Comparison of ENCODE assay signal across 11 cellular contexts in the genomic region with DNA sequence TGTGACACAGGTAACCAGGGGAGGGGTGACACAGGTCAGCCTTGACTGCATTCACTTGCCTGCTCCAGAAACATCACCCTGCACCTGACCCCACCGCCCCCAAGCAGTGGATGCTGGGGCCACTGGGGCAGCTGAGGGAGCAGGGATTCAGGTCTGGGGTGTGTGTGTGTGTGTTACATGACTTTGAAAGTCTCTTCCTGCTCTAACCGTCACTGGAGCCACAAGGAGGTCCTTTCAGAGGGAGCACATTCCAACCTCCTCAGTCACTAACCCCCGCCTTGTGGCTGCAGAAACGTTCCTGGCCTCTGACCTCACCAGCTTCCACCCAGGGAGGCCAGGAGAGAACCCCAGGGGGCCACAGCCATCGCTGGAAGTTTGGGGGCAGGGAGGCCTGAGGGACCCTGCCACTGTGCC. TPM values are rescaled to one million over a fixed set of nuclear protein-coding genes. Genes with fewer than 3 reads are reported as not detected.
DNase-seq lines count a peak whose midpoint lies in the region; ATAC-seq, FAIRE-seq and TF ChIP-seq lines count a peak whose summit lies in the region.
"Had no signal": no experiment of that assay in that cellular context is flagged by ENCODE, and none has a peak within 500 bp of the region (broad histone marks: within the 10 kb centered on the region; RNA-seq: fewer than 3 reads in every experiment).

No MANE protein-coding gene starts in this region.

- ATAC-seq in IMR-90 (ENCODE audit: low read depth) (peak; percentile 53), HG02870 (IDR thresholded peaks at IDR 0.05; ENCODE audit: unreplicated experiment) (no peak)
- ATAC-seq: activated T-cell treated with anti-CD3 and anti-CD28 coated beads, Interleukin-2, amount 50 U/mL, for 4 hours had no signal

- intact Hi-C loops in IMR-90 (cut with micrococcal nuclease) (loop anchor here (1.0 kb wide), 1 partner anchor 8 kb away; no protein-coding TSS in a partner anchor), posterior vena cava (cut with DNase I) (no loop called here)
- intact Hi-C loops in activated T-helper 1 cell treated with anti-CD3 and anti-CD28 coated beads, Interleukin-12 subunit alpha, Interleukin-12 subunit beta, Interleukin-2, Interleukin-4 antibody, amounts not matched to agents 30 ng/mL and 10 ng/mL and 1 ng/mL, durations not matched to agents 14 hours and 24 hours and 36 hours (cut with micrococcal nuclease), result no loop called here

- in situ Hi-C loops in IMR-90 (cut with MboI; ENCODE audit: low sequenced_read_pairs), result no loop called here

- H2AK5ac ChIP-seq in IMR-90 (ENCODE audit: low read depth, low read length), result peak overlapping the region; percentile 100

- peak overlapping the region; percentile 97 for H3K56ac ChIP-seq in IMR-90 (ENCODE audit: extremely low read depth, insufficient read depth, low read length)

- H2BK20ac ChIP-seq in IMR-90 (ENCODE audit: low read depth, low read length), result peak overlapping the region; percentile 99

- peak overlapping the region; percentile 98 for H3K4ac ChIP-seq in IMR-90 (ENCODE audit: low read depth, low read length)

- TF ChIP-seq RAD21 in IMR-90 (IDR thresholded peaks at IDR 0.05; ENCODE audit: low read length), result no peak

- BruUV-seq in IMR-90 (replicated peaks; lab: Mats Ljungman, UMichigan), result no TSS peak

- peak overlapping the region; percentile 83 for H2AFZ ChIP-seq in IMR-90 (replicated peaks; ENCODE audit: low read length, poor library complexity)

- peak overlapping the region; percentile 99 for H3K23ac ChIP-seq in IMR-90 (ENCODE audit: low read depth, low read length)

- no CpG with 5 or more reads among the region's 5 CpGs for WGBS in IMR-90 (ENCODE audit: extremely low coverage in 2 of 2, insufficient read length in 1 of 2), 2 experiments

- peak overlapping the region; percentile 94 for H4K5ac ChIP-seq in IMR-90 (ENCODE audit: low read depth, low read length)

- H3K36me3 Mint-ChIP-seq in activated T-helper 1 cell treated with anti-CD3 and anti-CD28 coated beads, Interleukin-12 subunit alpha, Interleukin-12 subunit beta, Interleukin-2, Interleukin-4 antibody, amounts not matched to agents 30 ng/mL and 10 ng/mL and 1 ng/mL, durations not matched to agents 14 hours and 24 hours and 36 hours (ENCODE audit: low read depth), result no peaks in the 10 kb centered on the region

- peak; percentile 70; the same call in 1 of the 2 replicates for TF ChIP-seq POLR2A in IMR-90 (IDR thresholded peaks at IDR 0.05; ENCODE audit: low read depth, low read length)
- TF ChIP-seq POLR2A in GM12891 (IDR thresholded peaks at IDR 0.05; ENCODE audit: low read depth, low read length), result no peak

- peak overlapping the region; percentile 98; the same call in 2 of the 3 replicates for H2BK15ac ChIP-seq in IMR-90 (ENCODE audit: low read depth, low read length)

- peak overlapping the region; percentile 99 for H4K91ac ChIP-seq in IMR-90 (ENCODE audit: insufficient read depth, low read depth, low read length)

- peak; percentile 91 for DNase-seq in IMR-90
- peak; percentile 74 for DNase-seq in iris pigment epithelial cell (ENCODE audit: low read depth)
- no peak for DNase-seq in GM12891 (ENCODE audit: insufficient read length, low spot score)
- no peak for DNase-seq in activated T-helper 1 cell treated with anti-CD3 and anti-CD28 coated beads, Interleukin-12 subunit alpha, Interleukin-12 subunit beta, Interleukin-2, Interleukin-4 antibody, amounts not matched to agents 30 ng/mL and 10 ng/mL and 1 ng/mL, durations not matched to agents 14 hours and 24 hours and 36 hours (ENCODE audit: low spot score)
- DNase-seq in posterior vena cava (ENCODE audit: low spot score), result no peak
- DNase-seq: activated T-cell treated with anti-CD3 and anti-CD28 coated beads, Interleukin-2, amount 50 U/mL, for 4 hours; effector CD8-positive, alpha-beta T cell; NCI-H2029 had no signal

- H3K9me1 ChIP-seq in IMR-90 (ENCODE audit: insufficient read depth, low read length), result peaks cover 19% of the 10 kb centered on the region

- H3K9ac ChIP-seq in BLaER1 (0 out of 2 replicates have a peak overlapping the region, but pooled peaks have one; percentile 5), IMR-90 (ENCODE audit: low read depth, low read length) (peak overlapping the region; percentile 70; the same call in 1 of the 2 replicates)

- peaks cover 22% of the 10 kb centered on the region for H3K27me3 Mint-ChIP-seq in activated T-helper 1 cell treated with anti-CD3 and anti-CD28 coated beads, Interleukin-12 subunit alpha, Interleukin-12 subunit beta, Interleukin-2, Interleukin-4 antibody, amounts not matched to agents 30 ng/mL and 10 ng/mL and 1 ng/mL, durations not matched to agents 14 hours and 24 hours and 36 hours (ENCODE audit: insufficient read depth)

- H3K36me3 ChIP-seq in BLaER1 (no peaks in the 10 kb centered on the region), IMR-90 (ENCODE audit: control insufficient read depth, insufficient read depth, low read length) (peaks cover 3% of the 10 kb centered on the region)

- H4K8ac ChIP-seq in IMR-90 (ENCODE audit: low read depth in 2 of 2, low read length in 2 of 2), result peak overlapping the region; percentile 89 to 97

- peak overlapping the region; percentile 100 for H2BK5ac ChIP-seq in IMR-90 (ENCODE audit: low read depth, low read length, poor library complexity, severe bottlenecking)

- H3K4me3 ChIP-seq in BLaER1, result no peak overlapping the region
- no peak overlapping the region for H3K4me3 ChIP-seq in IMR-90 (ENCODE audit: insufficient read depth, low read depth, low read length)
- H3K4me3 ChIP-seq in WI38 (ENCODE audit: low read depth, low read length), result peak overlapping the region; percentile 24; the same call in 1 of the 2 replicates

- peaks cover 6% of the 10 kb centered on the region for H3K4me1 Mint-ChIP-seq in activated T-helper 1 cell treated with anti-CD3 and anti-CD28 coated beads, Interleukin-12 subunit alpha, Interleukin-12 subunit beta, Interleukin-2, Interleukin-4 antibody, amounts not matched to agents 30 ng/mL and 10 ng/mL and 1 ng/mL, durations not matched to agents 14 hours and 24 hours and 36 hours (ENCODE audit: low read depth)

- H3K4me3 Mint-ChIP-seq in activated T-helper 1 cell treated with anti-CD3 and anti-CD28 coated beads, Interleukin-12 subunit alpha, Interleukin-12 subunit beta, Interleukin-2, Interleukin-4 antibody, amounts not matched to agents 30 ng/mL and 10 ng/mL and 1 ng/mL, durations not matched to agents 14 hours and 24 hours and 36 hours, result no peak overlapping the region
- H3K4me3 Mint-ChIP-seq: activated T-cell treated with anti-CD3 and anti-CD28 coated beads, Interleukin-2, amount 50 U/mL, for 4 hours had no signal

- H3K4me2 ChIP-seq in BLaER1 (peak overlapping the region; percentile 72), IMR-90 (ENCODE audit: low read depth, low read length) (peak overlapping the region; percentile 77)

- H2BK120ac ChIP-seq in IMR-90 (ENCODE audit: low read depth, low read length), result peak overlapping the region; percentile 100

- H3K27me3 ChIP-seq in BLaER1 (peaks cover 42% of the 10 kb centered on the region), IMR-90 (ENCODE audit: control insufficient read depth, insufficient read depth, low read length) (no peaks in the 10 kb centered on the region)

- H3K27ac Mint-ChIP-seq in activated T-helper 1 cell treated with anti-CD3 and anti-CD28 coated beads, Interleukin-12 subunit alpha, Interleukin-12 subunit beta, Interleukin-2, Interleukin-4 antibody, amounts not matched to agents 30 ng/mL and 10 ng/mL and 1 ng/mL, durations not matched to agents 14 hours and 24 hours and 36 hours, result no peak overlapping the region

- dilution Hi-C loops in IMR-90 (cut with HindIII; ENCODE audit: low sequenced_read_pairs, unreplicated experiment), result no loop called here

- peak overlapping the region; percentile 95 for H3K18ac ChIP-seq in IMR-90 (ENCODE audit: low read depth, low read length)

- H3K79me1 ChIP-seq in IMR-90 (ENCODE audit: low read depth in 1 of 2, low read length in 2 of 2), result peaks cover 31 to 61% of the 10 kb centered on the region in 2 experiments

- peak overlapping the region; percentile 99 for H2AK9ac ChIP-seq in IMR-90 (replicated peaks; ENCODE audit: low read depth, low read length, poor library complexity)

- no peak for FAIRE-seq in GM12891 (lab: Jason Lieb, UNC)

- peaks cover 42% of the 10 kb centered on the region for H3K4me1 ChIP-seq in BLaER1
- peaks cover 20% of the 10 kb centered on the region for H3K4me1 ChIP-seq in IMR-90 (ENCODE audit: control insufficient read depth, insufficient read depth, low read length)

- H3K27ac ChIP-seq in BLaER1, result peak overlapping the region; percentile 43; the same call in 1 of the 2 replicates
- peak overlapping the region; percentile 97 for H3K27ac ChIP-seq in IMR-90 (ENCODE audit: insufficient read depth, low read length)

- CTCF ChIA-PET in IMR-90 (lab: Yijun Ruan, JAX), result no interaction called here

- no peaks in the 10 kb centered on the region for H3K9me3 Mint-ChIP-seq in activated T-helper 1 cell treated with anti-CD3 and anti-CD28 coated beads, Interleukin-12 subunit alpha, Interleukin-12 subunit beta, Interleukin-2, Interleukin-4 antibody, amounts not matched to agents 30 ng/mL and 10 ng/mL and 1 ng/mL, durations not matched to agents 14 hours and 24 hours and 36 hours
- H3K9me3 Mint-ChIP-seq: activated T-cell treated with anti-CD3 and anti-CD28 coated beads, Interleukin-2, amount 50 U/mL, for 4 hours had no signal

- no peak for TF ChIP-seq CTCF in IMR-90 (conservative IDR thresholded peaks at IDR 0.05; ENCODE audit: low read depth, low read length)
- no peak for TF ChIP-seq CTCF in WI38 (IDR thresholded peaks at IDR 0.05; ENCODE audit: low read depth, low read length)

- H3K9me3 ChIP-seq in BLaER1 (no peaks in the 10 kb centered on the region), IMR-90 (ENCODE audit: control insufficient read depth, insufficient read depth, low read length) (no peaks in the 10 kb centered on the region)

- POLR2A ChIA-PET in IMR-90 (lab: Charles Lee; ENCODE audit: unreplicated experiment), result interaction anchor here (0.6 to 1.3 kb wide), 2 partner anchors 9 to 16 kb away, joined by 3 to 4 read pairs; no protein-coding TSS in a partner anchor

- peak overlapping the region; percentile 98 for H3K14ac ChIP-seq in IMR-90 (replicated peaks; ENCODE audit: low read depth, low read length)

- H4K20me1 ChIP-seq in BLaER1 (no peaks in the 10 kb centered on the region), IMR-90 (ENCODE audit: insufficient read depth, low read length) (peaks cover 17% of the 10 kb centered on the region)

RNA-seq across cellular contexts. Expression of gene FOSL1, which starts 2.9 kb away (rescaled TPM):
- total RNA-seq in IMR-90 (2012; rRNA removed), result 17.2 and 26.1 TPM in 2 replicates
- polyA plus RNA-seq in IMR-90 (2012; rRNA removed), result 97.4 and 107 TPM in 2 replicates
- 49.5 and 52.7 TPM in 2 replicates for polyA plus RNA-seq in IMR-90 (2012; cell fraction: cytosol; rRNA removed)
- 81.8 and 101 TPM in 2 replicates for polyA plus RNA-seq in IMR-90 (2012; cell fraction: nucleus; rRNA removed; ENCODE audit: low replicate concordance)
- 3.7 TPM for polyA plus RNA-seq in GM12891 (2012; ENCODE audit: low read depth, missing spikeins)
- total RNA-seq in activated T-helper 1 cell treated with anti-CD3 and anti-CD28 coated beads, Interleukin-12 subunit alpha, Interleukin-12 subunit beta, Interleukin-2, Interleukin-4 antibody, amounts not matched to agents 30 ng/mL and 10 ng/mL and 1 ng/mL, durations not matched to agents 14 hours and 24 hours and 36 hours, result 31.7 and 33.5 TPM in 2 replicates
- 10 to 100 TPM in 1 of 2 donors, 1 to 10 TPM in 1; 7.4 to 38.7 TPM for total RNA-seq in posterior vena cava

RNA-seq across cellular contexts. Expression of gene CCDC85B, which starts 12.6 kb away (rescaled TPM):
- total RNA-seq in IMR-90 (2012; rRNA removed), result 17.6 and 21.9 TPM in 2 replicates
- 35.4 and 62.1 TPM in 2 replicates for polyA plus RNA-seq in IMR-90 (2012; rRNA removed)
- polyA plus RNA-seq in IMR-90 (2012; cell fraction: cytosol; rRNA removed), result 125 and 188 TPM in 2 replicates
- 18.5 and 49.8 TPM in 2 replicates for polyA plus RNA-seq in IMR-90 (2012; cell fraction: nucleus; rRNA removed; ENCODE audit: low replicate concordance)
- polyA plus RNA-seq in GM12891 (2012; ENCODE audit: low read depth, missing spikeins), result 39.0 TPM
- 66.7 and 70.8 TPM in 2 replicates for total RNA-seq in activated T-helper 1 cell treated with anti-CD3 and anti-CD28 coated beads, Interleukin-12 subunit alpha, Interleukin-12 subunit beta, Interleukin-2, Interleukin-4 antibody, amounts not matched to agents 30 ng/mL and 10 ng/mL and 1 ng/mL, durations not matched to agents 14 hours and 24 hours and 36 hours
- total RNA-seq in posterior vena cava, result 10 to 100 TPM; 31.8 to 36.7 TPM

RNA-seq across cellular contexts. Expression of gene FIBP, which starts 14.8 kb away (rescaled TPM):
- total RNA-seq in IMR-90 (2012; rRNA removed) (119 and 182 TPM in 2 replicates), posterior vena cava (10 to 100 TPM; 39.7 to 40.8 TPM)
- 141 and 163 TPM in 2 replicates for polyA plus RNA-seq in IMR-90 (2012; rRNA removed)
- polyA plus RNA-seq in IMR-90 (2012; cell fraction: cytosol; rRNA removed), result 98.5 and 183 TPM in 2 replicates
- polyA plus RNA-seq in IMR-90 (2012; cell fraction: nucleus; rRNA removed; ENCODE audit: low replicate concordance), result 96.1 and 215 TPM in 2 replicates
- polyA plus RNA-seq in GM12891 (2012; ENCODE audit: low read depth, missing spikeins), result 90.9 TPM
- total RNA-seq in activated T-helper 1 cell treated with anti-CD3 and anti-CD28 coated beads, Interleukin-12 subunit alpha, Interleukin-12 subunit beta, Interleukin-2, Interleukin-4 antibody, amounts not matched to agents 30 ng/mL and 10 ng/mL and 1 ng/mL, durations not matched to agents 14 hours and 24 hours and 36 hours, result 86.8 and 93.2 TPM in 2 replicates

RNA-seq across cellular contexts. Expression of gene C11orf68, which starts 15.8 kb away (rescaled TPM):
- total RNA-seq in IMR-90 (2012; rRNA removed) (19.4 and 20.3 TPM in 2 replicates), posterior vena cava (10 to 100 TPM; 35.7 to 36.0 TPM)
- 96.1 and 104 TPM in 2 replicates for polyA plus RNA-seq in IMR-90 (2012; rRNA removed)
- polyA plus RNA-seq in IMR-90 (2012; cell fraction: cytosol; rRNA removed), result 50.5 and 108 TPM in 2 replicates
- 35.8 and 75.8 TPM in 2 replicates for polyA plus RNA-seq in IMR-90 (2012; cell fraction: nucleus; rRNA removed; ENCODE audit: low replicate concordance)
- polyA plus RNA-seq in GM12891 (2012; ENCODE audit: low read depth, missing spikeins), result 23.1 TPM
- total RNA-seq in activated T-helper 1 cell treated with anti-CD3 and anti-CD28 coated beads, Interleukin-12 subunit alpha, Interleukin-12 subunit beta, Interleukin-2, Interleukin-4 antibody, amounts not matched to agents 30 ng/mL and 10 ng/mL and 1 ng/mL, durations not matched to agents 14 hours and 24 hours and 36 hours, result 18.5 and 21.4 TPM in 2 replicates

RNA-seq across cellular contexts. Expression of gene DRAP1, which starts 16.2 kb away (rescaled TPM):
- total RNA-seq in IMR-90 (2012; rRNA removed), result 237 and 339 TPM in 2 replicates
- 344 and 428 TPM in 2 replicates for polyA plus RNA-seq in IMR-90 (2012; rRNA removed)
- polyA plus RNA-seq in IMR-90 (2012; cell fraction: cytosol; rRNA removed), result 436 and 1,014 TPM in 2 replicates
- 331 and 343 TPM in 2 replicates for polyA plus RNA-seq in IMR-90 (2012; cell fraction: nucleus; rRNA removed; ENCODE audit: low replicate concordance)
- polyA plus RNA-seq in GM12891 (2012; ENCODE audit: low read depth, missing spikeins), result 144 TPM
- 119 and 129 TPM in 2 replicates for total RNA-seq in activated T-helper 1 cell treated with anti-CD3 and anti-CD28 coated beads, Interleukin-12 subunit alpha, Interleukin-12 subunit beta, Interleukin-2, Interleukin-4 antibody, amounts not matched to agents 30 ng/mL and 10 ng/mL and 1 ng/mL, durations not matched to agents 14 hours and 24 hours and 36 hours
- total RNA-seq in posterior vena cava, result 10 to 100 TPM; 76.0 to 92.2 TPM

Comparison
In these comparisons a context has a peak if more than half of its experiments do, and no peak if none do; other contexts are left out.
1. DNase-seq: peak in IMR-90 (single experiment) and iris pigment epithelial cell (single experiment); none in GM12891 (single experiment), activated T-helper 1 cell treated with anti-CD3 and anti-CD28 coated beads, Interleukin-12 subunit alpha, Interleukin-12 subunit beta, Interleukin-2, Interleukin-4 antibody, amounts not matched to agents 30 ng/mL and 10 ng/mL and 1 ng/mL, durations not matched to agents 14 hours and 24 hours and 36 hours (single experiment) and posterior vena cava (single experiment).